22 cellular contexts compared by ENCODE assay signal in genomic region chr2:16090650-16091575, GRCh38.
"Had no signal": no experiment of that assay in that cellular context is flagged by ENCODE, and none has a peak within 500 bp of the region (broad histone marks: within the 10 kb centered on the region; RNA-seq: fewer than 3 reads in every experiment).

No MANE protein-coding gene starts in this region.

- H3K79me2 ChIP-seq: parathyroid adenoma had no signal

- H3K4me1 Mint-ChIP-seq: memory B cell, mesothelial cell of epicardium, natural killer cell had no signal

- H3K4me1 ChIP-seq: colonic mucosa, gastroesophageal sphincter, lower lobe of right lung, parathyroid adenoma, psoas muscle, suprapubic skin, tibial artery, upper lobe of left lung, uterus had no signal

- H3K4me2 ChIP-seq: smooth muscle cell had no signal

- ATAC-seq: gastroesophageal sphincter; left cardiac atrium; lower lobe of right lung; natural killer cell; psoas muscle; stimulated activated naive CD8-positive, alpha-beta T cell treated with anti-CD3 and anti-CD28 coated beads, Interleukin-15, Interleukin-2, amounts not matched to agents 100 U/mL and 50 U/mL, for 24 hours had no signal

- FAIRE-seq: keratinocyte had no signal

- H3K27ac Mint-ChIP-seq: memory B cell, mesothelial cell of epicardium, natural killer cell had no signal

- H3K4me3 Mint-ChIP-seq: memory B cell, mesothelial cell of epicardium, natural killer cell had no signal

- H3K9me3 ChIP-seq: colonic mucosa, esophagus squamous epithelium, gastroesophageal sphincter, left ventricle myocardium inferior, lower lobe of right lung, psoas muscle, suprapubic skin, tibial artery, upper lobe of left lung, uterus had no signal

- H3K9ac ChIP-seq: parathyroid adenoma had no signal

- H3K9me3 Mint-ChIP-seq: mesothelial cell of epicardium, natural killer cell had no signal

- H3K27ac ChIP-seq: colonic mucosa, esophagus squamous epithelium, gastroesophageal sphincter, left ventricle myocardium inferior, lower lobe of right lung, parathyroid adenoma, psoas muscle, suprapubic skin, tibial artery, upper lobe of left lung, uterus had no signal

- H2AFZ ChIP-seq: parathyroid adenoma had no signal

- H3K27me3 Mint-ChIP-seq: memory B cell had no signal

- H3K4me3 ChIP-seq: colonic mucosa, esophagus squamous epithelium, gastroesophageal sphincter, left ventricle myocardium inferior, lower lobe of right lung, psoas muscle, smooth muscle cell, suprapubic skin, tibial artery, upper lobe of left lung, uterus had no signal

- DNase-seq: colonic mucosa; dermis blood vessel endothelial cell; esophagus squamous epithelium; foreskin fibroblast; glutamatergic neuron; left cardiac atrium; left ventricle myocardium inferior; lower lobe of right lung; natural killer cell; psoas muscle; stimulated activated CD4-positive, alpha-beta T cell treated with anti-CD3 and anti-CD28 coated beads, Interleukin-2, amount 100 ng/mL, for 48 hours; stimulated activated naive CD8-positive, alpha-beta T cell treated with anti-CD3 and anti-CD28 coated beads, Interleukin-15, Interleukin-2, amounts not matched to agents 100 U/mL and 50 U/mL, for 24 hours; tibial artery; uterus had no signal

- H3K36me3 ChIP-seq: colonic mucosa, esophagus squamous epithelium, gastroesophageal sphincter, left ventricle myocardium inferior, lower lobe of right lung, suprapubic skin, tibial artery, upper lobe of left lung, uterus had no signal

- H3K36me3 Mint-ChIP-seq: memory B cell, mesothelial cell of epicardium, natural killer cell had no signal

- H3K27me3 ChIP-seq: colonic mucosa, suprapubic skin, upper lobe of left lung, uterus had no signal
